Comparison of ENCODE assay signal across 13 cellular contexts in genomic region chr5:55674340-55674739, GRCh38. TPM values are rescaled to one million over a fixed set of nuclear protein-coding genes. Genes with fewer than 3 reads are reported as not detected.
DNase-seq lines count a peak whose midpoint lies in the region; ATAC-seq, FAIRE-seq and TF ChIP-seq lines count a peak whose summit lies in the region.
"Had no signal": no experiment of that assay in that cellular context is flagged by ENCODE, and none has a peak within 500 bp of the region (broad histone marks: within the 10 kb centered on the region; RNA-seq: fewer than 3 reads in every experiment).

No MANE protein-coding gene starts in this region.

- in situ Hi-C loops in HepG2 (cut with HindIII; ENCODE audit: extremely low pct_ligation_motif_present, low pct_unique_long_range_greater_than_20kb) = no loop called here

- DNase-seq in HepG2 (ENCODE audit: low spot score) (peak; percentile 4), right lobe of liver (no peak), coronary artery (ENCODE audit: low spot score) (no peak), sigmoid colon (no peak), uterus (no peak), GM19240 (ENCODE audit: insufficient read length, low spot score) (no peak)
- no peak for DNase-seq in stimulated activated CD4-positive, alpha-beta T cell treated with anti-CD3 and anti-CD28 coated beads, Interleukin-12 subunit alpha, Interleukin-12 subunit beta, amount 100 ng/mL, for 4 hours
- DNase-seq in activated CD8-positive, alpha-beta memory T cell treated with anti-CD3 and anti-CD28 coated beads, Interleukin-2, amount 50 U/mL, for 4 hours = no peak
- DNase-seq: CD8-positive, alpha-beta T cell; COR-L47; H7 had no signal

- H3K4me2 ChIP-seq in HepG2 (ENCODE audit: low read depth, low read length) = no peak overlapping the region
- H3K4me2 ChIP-seq: GM23338 had no signal

- H3K9me3 ChIP-seq in HepG2 (ENCODE audit: low read length) = no peaks in the 10 kb centered on the region
- H3K9me3 ChIP-seq in right lobe of liver = no peaks in the 10 kb centered on the region
- no peaks in the 10 kb centered on the region for H3K9me3 ChIP-seq in sigmoid colon
- H3K9me3 ChIP-seq in uterus = no peaks in the 10 kb centered on the region

- no peaks in the 10 kb centered on the region for H3K79me2 ChIP-seq in HepG2 (ENCODE audit: insufficient read depth, low read length)

- no peak overlapping the region for H3K9ac ChIP-seq in HepG2 (ENCODE audit: insufficient read depth, low read depth, low read length)

- TF ChIP-seq CTCF in HepG2 (CRISPR knock-in tag; IDR thresholded peaks at IDR 0.05) = no peak
- TF ChIP-seq CTCF in right lobe of liver (IDR thresholded peaks at IDR 0.05) = no peak
- no peak for TF ChIP-seq CTCF in coronary artery (IDR thresholded peaks at IDR 0.05)
- TF ChIP-seq CTCF in sigmoid colon (IDR thresholded peaks at IDR 0.05) = no peak
- no peak for TF ChIP-seq CTCF in uterus (IDR thresholded peaks at IDR 0.05)

- H2AFZ ChIP-seq in HepG2 (ENCODE audit: low read length) = no peak overlapping the region
- H2AFZ ChIP-seq: GM23338 had no signal

- 44% methylated on average over 2 of the region's 2 CpGs for WGBS in HepG2 (ENCODE audit: low lambda C conversion rate)
- 26% methylated on average over 2 of the region's 2 CpGs for WGBS in right lobe of liver (ENCODE audit: insufficient coverage, low coverage, low lambda C conversion rate, missing lambda C conversion rate)
- WGBS in sigmoid colon, 2 donors = 48 to 62% methylated on average over 2 of the region's 2 CpGs

- no peaks in the 10 kb centered on the region for H4K20me1 ChIP-seq in HepG2 (ENCODE audit: insufficient read depth, low read length)

- peaks cover 9% of the 10 kb centered on the region for H3K4me1 ChIP-seq in HepG2 (ENCODE audit: insufficient read depth, low read length)
- peaks cover 0 to 9% (median 0%) of the 10 kb centered on the region in 4 donors for H3K4me1 ChIP-seq in right lobe of liver
- peaks cover 0 to 48% (median 28%) of the 10 kb centered on the region in 4 donors for H3K4me1 ChIP-seq in sigmoid colon
- peaks cover 0 to 6% of the 10 kb centered on the region in 2 donors for H3K4me1 ChIP-seq in uterus

- TF ChIP-seq EP300 in HepG2 (IDR thresholded peaks at IDR 0.05; ENCODE audit: low read depth in 2 of 2, low read length in 2 of 2) (no peak), HepG2 (CRISPR knock-in tag; IDR thresholded peaks at IDR 0.05; ENCODE audit: borderline replicate concordance) (no peak), sigmoid colon (IDR thresholded peaks at IDR 0.05) (no peak)

- H3K36me3 ChIP-seq in HepG2 (replicated peaks in 1 of 2; ENCODE audit: control insufficient read depth in 1 of 2, insufficient read depth in 2 of 2, low read length in 2 of 2) (peaks cover 0 to 4% of the 10 kb centered on the region in 2 experiments; a peak in 2 of 5 replicates), right lobe of liver (no peaks in the 10 kb centered on the region), sigmoid colon (no peaks in the 10 kb centered on the region), uterus (no peaks in the 10 kb centered on the region)

- intact Hi-C loops in HepG2 (cut with micrococcal nuclease; ENCODE audit: unreplicated experiment) (no loop called here), right lobe of liver (cut with DNase I) (no loop called here), sigmoid colon (cut with DNase I) (loop anchor here (5.0 kb wide), 1 partner anchor 72 kb away; no protein-coding TSS in a partner anchor), uterus (cut with DNase I; ENCODE audit: low total_unique reads) (no loop called here)

- ATAC-seq in HepG2 (no peak), right lobe of liver (no peak)
- ATAC-seq: CD8-positive, alpha-beta T cell; GM23338 had no signal

- POLR2A ChIA-PET in HepG2 (lab: Yijun Ruan, JAX) = no interaction called here

- BruUV-seq in HepG2 (replicated peaks; lab: Mats Ljungman, UMichigan) = no TSS peak

- H3K27ac ChIP-seq in HepG2 (ENCODE audit: extremely low read length, insufficient read depth, low read length) (no peak overlapping the region), right lobe of liver (no peak overlapping the region), coronary artery (peak overlapping the region; percentile 24 to 36), sigmoid colon (peak overlapping the region in 3 of 4 donors; percentile 40 to 61 (median 53)), uterus (peak overlapping the region; percentile 41 to 77)
- H3K27ac ChIP-seq: 22Rv1 had no signal

- H3K27me3 ChIP-seq in HepG2 (ENCODE audit: control insufficient read depth in 1 of 2, insufficient read depth in 2 of 2, low read length in 2 of 2) = no peaks in the 10 kb centered on the region
- no peaks in the 10 kb centered on the region for H3K27me3 ChIP-seq in right lobe of liver
- H3K27me3 ChIP-seq in sigmoid colon = no peaks in the 10 kb centered on the region
- no peaks in the 10 kb centered on the region for H3K27me3 ChIP-seq in uterus

- CTCF ChIA-PET in HepG2 (lab: Yijun Ruan, JAX; ENCODE audit: low intra/inter-chr PET ratio, low total read pairs) = no interaction called here

- FAIRE-seq in HepG2 (lab: Jason Lieb, UNC) = no peak

- H3K4me3 ChIP-seq in HepG2 (replicated peaks in 1 of 3; ENCODE audit: insufficient read depth in 1 of 3, low read depth in 2 of 3, low read length in 3 of 3) (no peak overlapping the region), right lobe of liver (no peak overlapping the region), coronary artery (no peak overlapping the region), sigmoid colon (no peak overlapping the region), uterus (no peak overlapping the region)
- H3K4me3 ChIP-seq: GM23338 had no signal

- TF ChIP-seq POLR2A in HepG2 (IDR thresholded peaks at IDR 0.05; ENCODE audit: insufficient read depth in 1 of 2, low read depth in 2 of 2, low read length in 2 of 2) (no peak), right lobe of liver (IDR thresholded peaks at IDR 0.05) (no peak), sigmoid colon (IDR thresholded peaks at IDR 0.05) (no peak), uterus (IDR thresholded peaks at IDR 0.05) (no peak)

- TF ChIP-seq RAD21 in HepG2 (CRISPR knock-in tag; IDR thresholded peaks at IDR 0.05) = no peak

TF ChIP-seq in HepG2, 621 proteins besides CTCF, POLR2A, EP300 and RAD21 (continues in another document):
- TF ChIP-seq BRF2 (CRISPR knock-in tag; IDR thresholded peaks at IDR 0.05) (no peak), ZNF280B (CRISPR knock-in tag; IDR thresholded peaks at IDR 0.05; ENCODE audit: borderline replicate concordance) (no peak), ZNF564 (CRISPR knock-in tag; IDR thresholded peaks at IDR 0.05) (0 out of 2 replicates have a peak, but pooled peaks have one; percentile 58)

RNA-seq across cellular contexts. Expression of gene SLC38A9, which starts 37.8 kb away (rescaled TPM):
- total RNA-seq in HepG2 (2016; rRNA removed; fragmentation: Illumina TruSeq; extraction: Trizol) (26.0 and 36.0 TPM in 2 replicates), right lobe of liver (10 to 100 TPM; 12.5 to 21.0 (median 14.8) TPM), sigmoid colon (10 to 100 TPM; 12.5 to 56.5 (median 21.9) TPM), uterus (100 to 1,000 TPM in 2 of 4 donors, 10 to 100 TPM in 2; 50.5 to 175 (median 86.7) TPM)
- total RNA-seq in HepG2 (2016; cell fraction: cytosol; rRNA removed; fragmentation: Illumina TruSeq; extraction: Trizol; ENCODE audit: low read depth) = 13.9 and 17.6 TPM in 2 replicates
- 28.1 and 33.1 TPM in 2 replicates for total RNA-seq in HepG2 (2016; cell fraction: insoluble cytoplasmic fraction; rRNA removed; fragmentation: Illumina TruSeq; extraction: Trizol)
- 10.4 and 15.5 TPM in 2 replicates for total RNA-seq in HepG2 (2016; cell fraction: membrane; rRNA removed; fragmentation: Illumina TruSeq; extraction: Trizol)
- total RNA-seq in HepG2 (2016; cell fraction: nucleus; rRNA removed; fragmentation: Illumina TruSeq; extraction: Trizol) = 43.6 and 44.6 TPM in 2 replicates
- polyA plus RNA-seq in HepG2 (2011; rRNA removed) (19.3 and 20.5 TPM in 2 replicates), sigmoid colon (10 to 100 TPM in 1 of 3 donors, 1 to 10 TPM in 2; 2.4 to 10.2 (median 3.0) TPM)
- 6.9 and 14.9 TPM in 2 replicates for polyA plus RNA-seq in HepG2 (2011; cell fraction: cytosol; rRNA removed)
- polyA plus RNA-seq in HepG2 (2011; cell fraction: nucleus; rRNA removed) = 9.3 and 11.2 TPM in 2 replicates
- polyA plus RNA-seq in HepG2 (2012) = 14.0 and 18.5 TPM in 2 replicates
- polyA plus RNA-seq in HepG2 (2016; cell fraction: cytosol; fragmentation: Illumina TruSeq; extraction: Trizol; ENCODE audit: low read depth) = 2.2 TPM in 2 replicates
- polyA plus RNA-seq in HepG2 (2016; cell fraction: insoluble cytoplasmic fraction; fragmentation: Illumina TruSeq; extraction: Trizol; ENCODE audit: low read depth) = 14.8 and 15.5 TPM in 2 replicates
- 3.5 and 5.0 TPM in 2 replicates for polyA plus RNA-seq in HepG2 (2016; cell fraction: membrane; fragmentation: Illumina TruSeq; extraction: Trizol; ENCODE audit: low read depth)
- polyA plus RNA-seq in HepG2 (2016; cell fraction: nucleus; fragmentation: Illumina TruSeq; extraction: Trizol; ENCODE audit: insufficient read depth, low read depth) = 27.3 and 35.5 TPM in 2 replicates
- 17.2 and 38.1 TPM in 2 replicates for polyA minus RNA-seq in HepG2 (2011; rRNA and poly(A)+ RNA removed; ENCODE audit: low replicate concordance)
- polyA minus RNA-seq in HepG2 (2011; cell fraction: cytosol; rRNA and poly(A)+ RNA removed) = 11.3 and 15.0 TPM in 2 replicates
- polyA minus RNA-seq in HepG2 (2011; cell fraction: nucleus; rRNA and poly(A)+ RNA removed) = 60.4 and 66.8 TPM in 2 replicates

Comparison
In these comparisons a context has a peak if more than half of its experiments do, and no peak if none do; other contexts are left out.
1. H3K27ac ChIP-seq: peak in coronary artery (2 of 2), sigmoid colon (3 of 4) and uterus (2 of 2); none in HepG2 (single experiment) and right lobe of liver (0 of 3).